18 cellular contexts compared by ENCODE assay signal in the genomic region with DNA sequence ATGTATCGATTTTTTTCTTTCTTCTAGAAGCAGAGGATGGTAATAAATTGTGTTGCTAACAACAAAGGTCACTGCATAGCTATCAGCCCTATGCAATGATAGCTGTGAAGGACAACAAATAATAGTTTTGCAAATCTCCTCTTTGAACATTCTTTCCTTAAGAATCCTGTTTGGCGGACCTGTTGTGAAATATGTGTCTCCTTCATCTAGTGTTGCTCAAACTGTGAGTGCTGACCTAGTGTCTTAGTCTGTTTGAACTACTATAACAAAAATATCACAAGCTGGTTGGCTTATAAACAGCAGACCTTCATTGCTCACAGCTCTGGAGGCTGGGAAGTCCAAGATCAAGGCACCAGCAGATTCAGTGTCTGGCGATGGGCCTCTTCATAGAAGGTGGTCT. TPM values are rescaled to one million over a fixed set of nuclear protein-coding genes. Genes with fewer than 3 reads are reported as not detected.
DNase-seq lines count a peak whose midpoint lies in the region; ATAC-seq and TF ChIP-seq lines count a peak whose summit lies in the region.
"Had no signal": no experiment of that assay in that cellular context is flagged by ENCODE, and none has a peak within 500 bp of the region (broad histone marks: within the 10 kb centered on the region; RNA-seq: fewer than 3 reads in every experiment).

No MANE protein-coding gene starts in this region.

- no peaks in the 10 kb centered on the region for H3K9me2 ChIP-seq in SK-N-SH
- no peaks in the 10 kb centered on the region for H3K9me2 ChIP-seq in MM.1S (replicated peaks; ENCODE audit: insufficient read depth, low read length)

- POLR2A ChIA-PET in SK-N-SH (lab: Yijun Ruan, JAX), result no interaction called here

- TF ChIP-seq RAD21 in SK-N-SH (IDR thresholded peaks at IDR 0.05; ENCODE audit: low read length), result no peak

- H2AFZ ChIP-seq in SK-N-SH (ENCODE audit: low read depth) (peak overlapping the region; percentile 3), smooth muscle cell (ENCODE audit: low read depth) (no peak overlapping the region), MM.1S (ENCODE audit: low read length) (no peak overlapping the region)

- ATAC-seq in SK-N-SH treated with all-trans-retinoic acid at 6 μM for 48 hours, result no peak
- no peak for ATAC-seq in HG02884 (IDR thresholded peaks at IDR 0.05; ENCODE audit: unreplicated experiment)
- no peak for ATAC-seq in HG03439 (IDR thresholded peaks at IDR 0.05; ENCODE audit: unreplicated experiment)

- H3K36me3 ChIP-seq in SK-N-SH (replicated peaks in 1 of 2; ENCODE audit: control insufficient read depth in 1 of 2, insufficient read depth in 2 of 2, low read length in 1 of 2) (no peaks in the 10 kb centered on the region), smooth muscle cell (ENCODE audit: low read depth) (no peaks in the 10 kb centered on the region), MM.1S (replicated peaks; ENCODE audit: insufficient read depth, low read length) (no peaks in the 10 kb centered on the region)
- H3K36me3 ChIP-seq: BLaER1, Peyer's patch had no signal

- H3K4me2 ChIP-seq in SK-N-SH, result peak overlapping the region; percentile 47; the same call in 1 of the 2 replicates
- H3K4me2 ChIP-seq in smooth muscle cell, result no peak overlapping the region
- no peak overlapping the region for H3K4me2 ChIP-seq in MM.1S (ENCODE audit: low read depth, low read length)
- H3K4me2 ChIP-seq: BLaER1 had no signal

- no peak for TF ChIP-seq CTCF in SK-N-SH (IDR thresholded peaks at IDR 0.05)
- TF ChIP-seq CTCF in choroid plexus epithelial cell (conservative IDR thresholded peaks at IDR 0.05; ENCODE audit: low read depth, low read length), result no peak
- TF ChIP-seq CTCF in smooth muscle cell (IDR thresholded peaks at IDR 0.05; ENCODE audit: borderline replicate concordance, insufficient read depth, poor library complexity, severe bottlenecking), result no peak
- TF ChIP-seq CTCF in MM.1S (IDR thresholded peaks at IDR 0.05; ENCODE audit: low read length), result no peak

- CTCF ChIA-PET in SK-N-SH (lab: Yijun Ruan, JAX), result interaction anchor here (2.8 to 3.4 kb wide), 2 partner anchors 10 to 13 kb away, joined by 15 to 20 read pairs; no protein-coding TSS in a partner anchor

- DNase-seq in SK-N-SH (no peak), choroid plexus epithelial cell (ENCODE audit: low read depth) (peak; percentile 79), iris pigment epithelial cell (ENCODE audit: low read depth) (peak; percentile 87), smooth muscle cell (lab: John Stamatoyannopoulos, UW; ENCODE audit: unreplicated experiment) (no peak), MM.1S (no peak)
- DNase-seq: CD4-positive, alpha-beta memory T cell; DMS153; GDM1; H7; NCI-H1105 treated with DMSO at 0.1 percent for 48 hours; NCI-H1694 treated with DMSO at 0.1 percent for 48 hours; Peyer's patch; SHP77 had no signal

- H3K79me2 ChIP-seq in SK-N-SH (ENCODE audit: insufficient read depth) (no peaks in the 10 kb centered on the region), smooth muscle cell (ENCODE audit: low read depth) (no peaks in the 10 kb centered on the region), MM.1S (ENCODE audit: low read length) (no peaks in the 10 kb centered on the region)

- H3K9ac ChIP-seq in SK-N-SH (no peak overlapping the region), smooth muscle cell (ENCODE audit: low read depth) (no peak overlapping the region), MM.1S (ENCODE audit: low read length) (no peak overlapping the region)
- H3K9ac ChIP-seq: BLaER1 had no signal

- H3K4me1 ChIP-seq in SK-N-SH (ENCODE audit: control insufficient read depth in 1 of 2, insufficient read depth in 2 of 2, low read depth in 1 of 2, low read length in 1 of 2) (peaks cover 3 to 57% of the 10 kb centered on the region in 2 experiments; a peak in 3 of 4 replicates), smooth muscle cell (ENCODE audit: low read depth) (peaks cover 13% of the 10 kb centered on the region), MM.1S (ENCODE audit: low read length) (peaks cover 51% of the 10 kb centered on the region)

- H3K9me3 ChIP-seq in SK-N-SH (no peaks in the 10 kb centered on the region), smooth muscle cell (replicated peaks; ENCODE audit: low read depth) (peaks cover 3% of the 10 kb centered on the region), MM.1S (replicated peaks; ENCODE audit: insufficient read depth, low read length) (no peaks in the 10 kb centered on the region)
- H3K9me3 ChIP-seq: BLaER1, Peyer's patch had no signal

- H3K27me3 ChIP-seq in SK-N-SH (ENCODE audit: insufficient read depth) (no peaks in the 10 kb centered on the region), smooth muscle cell (ENCODE audit: low read depth) (no peaks in the 10 kb centered on the region), MM.1S (replicated peaks; ENCODE audit: insufficient read depth, low read length) (no peaks in the 10 kb centered on the region)
- H3K27me3 ChIP-seq: BLaER1, Peyer's patch had no signal

- TF ChIP-seq EP300 in SK-N-SH (IDR thresholded peaks at IDR 0.05; ENCODE audit: borderline replicate concordance in 1 of 2, low read depth in 1 of 2, low read length in 1 of 2), result no peak

- no peak overlapping the region for H3K4me3 ChIP-seq in SK-N-SH (ENCODE audit: low read depth in 2 of 2, low read length in 1 of 2)
- no peak overlapping the region for H3K4me3 ChIP-seq in choroid plexus epithelial cell (ENCODE audit: low read depth, low read length)
- no peak overlapping the region for H3K4me3 ChIP-seq in smooth muscle cell
- H3K4me3 ChIP-seq in MM.1S (ENCODE audit: low read length), result no peak overlapping the region
- H3K4me3 ChIP-seq: BLaER1, Peyer's patch had no signal

- WGBS in SK-N-SH (ENCODE audit: low lambda C conversion rate), result 87% methylated on average over 3 of the region's 3 CpGs
- 99% methylated on average over 3 of the region's 3 CpGs for WGBS in smooth muscle cell (ENCODE audit: low lambda C conversion rate)

- H3F3A ChIP-seq in SK-N-SH (replicated peaks; ENCODE audit: insufficient read depth), result peaks cover 37% of the 10 kb centered on the region
- peaks cover 16% of the 10 kb centered on the region for H3F3A ChIP-seq in smooth muscle cell (ENCODE audit: low read depth)
- peaks cover 18% of the 10 kb centered on the region for H3F3A ChIP-seq in MM.1S (ENCODE audit: insufficient read depth, low read length)

- no peaks in the 10 kb centered on the region for H4K20me1 ChIP-seq in SK-N-SH (ENCODE audit: insufficient read depth)
- H4K20me1 ChIP-seq in smooth muscle cell (ENCODE audit: low read depth), result no peaks in the 10 kb centered on the region
- no peaks in the 10 kb centered on the region for H4K20me1 ChIP-seq in MM.1S (ENCODE audit: insufficient read depth, low read length)
- H4K20me1 ChIP-seq: BLaER1 had no signal

- H3K27ac ChIP-seq in SK-N-SH (ENCODE audit: low read depth in 2 of 2, low read length in 1 of 2) (peak overlapping the region in 1 of 2 experiments; percentile 99; a peak in 2 of 4 replicates), smooth muscle cell (ENCODE audit: low read depth) (peak overlapping the region; percentile 84), MM.1S (ENCODE audit: low read length) (no peak overlapping the region)
- H3K27ac ChIP-seq: 22Rv1, BLaER1 had no signal

TF ChIP-seq in SK-N-SH, 30 proteins besides CTCF, POLR2A, EP300 and RAD21:
- TF ChIP-seq TEAD4 (IDR thresholded peaks at IDR 0.05; ENCODE audit: borderline replicate concordance, insufficient read depth) (no peak), EZH2phosphoT487 (IDR thresholded peaks at IDR 0.05; ENCODE audit: borderline replicate concordance, low read depth) (no peak), JUND (IDR thresholded peaks at IDR 0.05) (no peak), YY1 (IDR thresholded peaks at IDR 0.05; ENCODE audit: low read depth) (no peak)
- TF ChIP-seq, protein P1, sequence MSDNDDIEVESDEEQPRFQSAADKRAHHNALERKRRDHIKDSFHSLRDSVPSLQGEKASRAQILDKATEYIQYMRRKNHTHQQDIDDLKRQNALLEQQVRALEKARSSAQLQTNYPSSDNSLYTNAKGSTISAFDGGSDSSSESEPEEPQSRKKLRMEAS (IDR thresholded peaks at IDR 0.05; ENCODE audit: low read depth), result no peak
TF ChIP-seq in SK-N-SH: peak in this region for 0.

TF ChIP-seq in SK-N-SH treated with all-trans-retinoic acid at 6 μM for 48 hours, 23 proteins besides CTCF, POLR2A, EP300 and RAD21:
- no peak for TF ChIP-seq TOX (CRISPR knock-in tag; IDR thresholded peaks at IDR 0.05; ENCODE audit: borderline replicate concordance)
- TF ChIP-seq ZC3H10 (CRISPR knock-in tag; IDR thresholded peaks at IDR 0.05), result no peak
- no peak for TF ChIP-seq BACH2 (CRISPR knock-in tag; IDR thresholded peaks at IDR 0.05; ENCODE audit: borderline replicate concordance)
- TF ChIP-seq PPARA (CRISPR knock-in tag; IDR thresholded peaks at IDR 0.05; ENCODE audit: borderline replicate concordance), result no peak
- TF ChIP-seq, protein P2, sequence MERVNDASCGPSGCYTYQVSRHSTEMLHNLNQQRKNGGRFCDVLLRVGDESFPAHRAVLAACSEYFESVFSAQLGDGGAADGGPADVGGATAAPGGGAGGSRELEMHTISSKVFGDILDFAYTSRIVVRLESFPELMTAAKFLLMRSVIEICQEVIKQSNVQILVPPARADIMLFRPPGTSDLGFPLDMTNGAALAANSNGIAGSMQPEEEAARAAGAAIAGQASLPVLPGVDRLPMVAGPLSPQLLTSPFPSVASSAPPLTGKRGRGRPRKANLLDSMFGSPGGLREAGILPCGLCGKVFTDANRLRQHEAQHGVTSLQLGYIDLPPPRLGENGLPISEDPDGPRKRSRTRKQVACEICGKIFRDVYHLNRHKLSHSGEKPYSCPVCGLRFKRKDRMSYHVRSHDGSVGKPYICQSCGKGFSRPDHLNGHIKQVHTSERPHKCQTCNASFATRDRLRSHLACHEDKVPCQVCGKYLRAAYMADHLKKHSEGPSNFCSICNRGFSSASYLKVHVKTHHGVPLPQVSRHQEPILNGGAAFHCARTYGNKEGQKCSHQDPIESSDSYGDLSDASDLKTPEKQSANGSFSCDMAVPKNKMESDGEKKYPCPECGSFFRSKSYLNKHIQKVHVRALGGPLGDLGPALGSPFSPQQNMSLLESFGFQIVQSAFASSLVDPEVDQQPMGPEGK (CRISPR knock-in tag; IDR thresholded peaks at IDR 0.05; ENCODE audit: borderline replicate concordance), result no peak
- no peak for TF ChIP-seq TCF4 (CRISPR knock-in tag; IDR thresholded peaks at IDR 0.05; ENCODE audit: borderline replicate concordance)
- no peak for TF ChIP-seq ZNF8 (CRISPR knock-in tag; IDR thresholded peaks at IDR 0.05)
- no peak for TF ChIP-seq SNAI2 (CRISPR knock-in tag; IDR thresholded peaks at IDR 0.05)
- no peak for TF ChIP-seq ZNF70 (CRISPR knock-in tag; IDR thresholded peaks at IDR 0.05)
- TF ChIP-seq OSR1 (CRISPR knock-in tag; IDR thresholded peaks at IDR 0.05), result no peak
- TF ChIP-seq ISL1 (CRISPR knock-in tag; IDR thresholded peaks at IDR 0.05), result no peak
- TF ChIP-seq ESRRG (CRISPR knock-in tag; IDR thresholded peaks at IDR 0.05), result no peak
TF ChIP-seq in SK-N-SH treated with all-trans-retinoic acid at 6 μM for 48 hours: peak in this region for 0.

RNA-seq across cellular contexts. Expression of a gene that starts 53.7 kb away (rescaled TPM):
- polyA plus RNA-seq in SK-N-SH (2012; rRNA removed) (968 and 1,061 TPM in 2 replicates), smooth muscle cell (55.8 and 71.9 TPM in 2 replicates)
- polyA plus RNA-seq in SK-N-SH (2012; cell fraction: cytosol; rRNA removed), result 882 and 1,015 TPM in 2 replicates
- polyA plus RNA-seq in SK-N-SH (2012; cell fraction: nucleus; rRNA removed), result 515 and 554 TPM in 2 replicates
- 63.4 and 84.7 TPM in 2 replicates for total RNA-seq in smooth muscle cell
- total RNA-seq: CD4-positive, alpha-beta memory T cell had no signal
- polyA plus RNA-seq: CD4-positive, alpha-beta memory T cell had no signal

Comparison
In these comparisons a context has a peak if more than half of its experiments do, and no peak if none do; other contexts are left out.
1. DNase-seq: peak in choroid plexus epithelial cell (single experiment) and iris pigment epithelial cell (single experiment); none in SK-N-SH (single experiment), smooth muscle cell (single experiment) and MM.1S (single experiment).